33 cellular contexts compared by ENCODE assay signal in the genomic region with DNA sequence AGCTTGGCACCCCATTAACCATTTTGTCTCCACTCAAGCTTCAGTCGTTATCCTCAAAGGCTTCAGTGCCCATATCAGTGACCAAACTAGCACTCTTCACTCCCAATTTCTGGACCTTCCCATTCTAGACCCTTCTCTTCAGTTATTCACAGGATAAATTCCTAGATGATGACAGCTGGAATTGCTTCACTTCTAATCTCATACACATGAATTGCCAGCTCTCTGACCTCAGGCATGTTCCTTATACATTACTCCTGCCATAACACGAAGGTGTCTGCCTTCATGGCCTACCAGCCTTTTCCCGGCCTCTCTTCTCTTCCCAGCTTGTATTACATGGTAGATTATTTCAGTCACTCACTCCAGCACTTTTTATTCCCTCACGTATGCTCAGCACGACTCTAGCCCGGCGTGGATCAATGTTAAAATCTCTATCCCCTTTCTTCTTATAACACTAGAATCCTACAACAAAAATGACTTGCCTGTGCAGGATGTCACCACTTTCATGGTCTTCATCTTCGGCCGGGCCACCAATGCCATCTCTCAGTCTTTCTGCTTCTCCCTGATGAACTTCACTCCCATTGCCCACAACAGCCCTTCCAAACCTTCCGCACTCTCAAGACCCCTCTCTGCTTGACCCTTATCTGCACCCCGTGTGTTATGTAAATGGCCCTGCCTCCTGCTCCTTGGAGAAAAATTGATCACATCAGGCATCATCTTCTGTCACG. TPM values are rescaled to one million over a fixed set of nuclear protein-coding genes. Genes with fewer than 3 reads are reported as not detected.
DNase-seq lines count a peak whose midpoint lies in the region; ATAC-seq and TF ChIP-seq lines count a peak whose summit lies in the region.
"Had no signal": no experiment of that assay in that cellular context is flagged by ENCODE, and none has a peak within 500 bp of the region (broad histone marks: within the 10 kb centered on the region; RNA-seq: fewer than 3 reads in every experiment).

No MANE protein-coding gene starts in this region.

- no peak overlapping the region for H3K4me3 ChIP-seq in left ventricle myocardium inferior
- no peak overlapping the region for H3K4me3 ChIP-seq in epithelial cell of esophagus (ENCODE audit: low read length)
- H3K4me3 ChIP-seq: colonic mucosa, neural progenitor cell, suprapubic skin had no signal

- intact Hi-C loops in cardiac septum (cut with DNase I) (no loop called here), left ventricle myocardium inferior (cut with micrococcal nuclease) (loop anchor here (10.0 kb wide), 1 partner anchor 51 kb away; no protein-coding TSS in a partner anchor)

- H3K9me3 ChIP-seq in left ventricle myocardium inferior (replicated peaks), result no peaks in the 10 kb centered on the region
- H3K9me3 ChIP-seq: colonic mucosa, suprapubic skin had no signal

- H3K27ac ChIP-seq in left ventricle myocardium inferior (replicated peaks), result no peak overlapping the region
- H3K27ac ChIP-seq: colonic mucosa, neural progenitor cell, suprapubic skin, WERI-Rb-1 had no signal

- H3K4me1 ChIP-seq in left ventricle myocardium inferior, result peaks cover 18% of the 10 kb centered on the region
- H3K4me1 ChIP-seq: colonic mucosa, neural progenitor cell had no signal

- H3K36me3 ChIP-seq in left ventricle myocardium inferior, result no peaks in the 10 kb centered on the region
- H3K36me3 ChIP-seq: colonic mucosa, neural progenitor cell, suprapubic skin had no signal

- no peak for ATAC-seq in left lobe of liver
- no peak for ATAC-seq in HG03439 (IDR thresholded peaks at IDR 0.05; ENCODE audit: unreplicated experiment)
- ATAC-seq: PC-3, sciatic nerve had no signal

- peaks cover 16% of the 10 kb centered on the region for H3K27me3 ChIP-seq in left ventricle myocardium inferior (ENCODE audit: low read depth)

- peak; percentile 14 for DNase-seq in cardiac septum (ENCODE audit: low spot score)
- DNase-seq in left ventricle myocardium inferior, result no peak
- DNase-seq in epithelial cell of esophagus (ENCODE audit: low read depth), result peak; percentile 73
- peak; percentile 8 for DNase-seq in left lobe of liver (ENCODE audit: low spot score)
- no peak for DNase-seq in hepatic stellate cell (ENCODE audit: low spot score)
- no peak for DNase-seq in C1 segment of cervical spinal cord (lab: John Stamatoyannopoulos, UW)
- no peak for DNase-seq in DMS53 (lab: John Stamatoyannopoulos, UW)
- DNase-seq: activated CD4-positive, alpha-beta T cell treated with anti-CD3 and anti-CD28 coated beads, Interleukin-2, amount 10 ng/mL, durations not matched to agents 7 days and 5 days; activated naive CD4-positive, alpha-beta T cell treated with anti-CD3 and anti-CD28 coated beads for 36 hours; AML-193; amniotic stem cell; CD4-positive, alpha-beta memory T cell; colonic mucosa; endodermal cell; NCI-H1092; NCI-H1694 treated with DMSO at 0.1 percent for 48 hours; NCI-H2171 treated with DMSO at 0.1 percent for 48 hours; NCI-H524; PC-3; SHP77 treated with DMSO at 0.1 percent for 48 hours; stimulated activated CD4-positive, alpha-beta T cell treated with anti-CD3 and anti-CD28 coated beads, Interleukin-4, amount 100 ng/mL, for 4 hours; stimulated activated naive CD4-positive, alpha-beta T cell; WERI-Rb-1 had no signal

- TF ChIP-seq CTCF in left ventricle myocardium inferior (IDR thresholded peaks at IDR 0.05; ENCODE audit: borderline replicate concordance) (no peak), epithelial cell of esophagus (IDR thresholded peaks at IDR 0.05; ENCODE audit: insufficient read depth, low read depth, low read length, missing control alignments) (no peak)

RNA-seq across cellular contexts. Expression of gene EIF3F, which starts 36.9 kb away (rescaled TPM):
- total RNA-seq in cardiac septum, result 123 TPM
- 151 TPM for total RNA-seq in left ventricle myocardium inferior
- total RNA-seq in left lobe of liver, result 90.1 TPM

RNA-seq across cellular contexts. Expression of gene TUB, which starts 57.0 kb away (rescaled TPM):
- total RNA-seq in cardiac septum (12.2 TPM), left ventricle myocardium inferior (22.8 TPM), left lobe of liver (1.2 TPM)
- total RNA-seq: HT-29 had no signal

RNA-seq across cellular contexts. Expression of gene NLRP10, which starts 58.7 kb away (rescaled TPM):
- not detected for total RNA-seq in cardiac septum
- total RNA-seq in left ventricle myocardium inferior, result not detected
- total RNA-seq in left lobe of liver, result not detected
- total RNA-seq: activated CD4-positive, alpha-beta T cell treated with anti-CD3 and anti-CD28 coated beads, Interleukin-2, amount 10 ng/mL, durations not matched to agents 7 days and 5 days; activated naive CD4-positive, alpha-beta T cell treated with anti-CD3 and anti-CD28 coated beads for 36 hours; activated T-helper 1 cell treated with anti-CD3 and anti-CD28 coated beads, Interleukin-12 subunit alpha, Interleukin-12 subunit beta, Interleukin-2, Interleukin-4 antibody, amounts not matched to agents 30 ng/mL and 10 ng/mL and 1 ng/mL, durations not matched to agents 14 hours and 24 hours and 36 hours; CD4-positive, alpha-beta memory T cell; colonic mucosa; G401; HT-29; lung microvascular endothelial cell; progenitor cell of endocrine pancreas; sciatic nerve; urinary bladder had no signal

Comparison
In these comparisons a context has a peak if more than half of its experiments do, and no peak if none do; other contexts are left out.
1. DNase-seq: peak in cardiac septum (single experiment), epithelial cell of esophagus (single experiment) and left lobe of liver (single experiment); none in left ventricle myocardium inferior (single experiment), hepatic stellate cell (single experiment), C1 segment of cervical spinal cord (0 of 14) and DMS53 (single experiment).